Comparison of ENCODE assay signal across 1 cellular context in the genomic region with DNA sequence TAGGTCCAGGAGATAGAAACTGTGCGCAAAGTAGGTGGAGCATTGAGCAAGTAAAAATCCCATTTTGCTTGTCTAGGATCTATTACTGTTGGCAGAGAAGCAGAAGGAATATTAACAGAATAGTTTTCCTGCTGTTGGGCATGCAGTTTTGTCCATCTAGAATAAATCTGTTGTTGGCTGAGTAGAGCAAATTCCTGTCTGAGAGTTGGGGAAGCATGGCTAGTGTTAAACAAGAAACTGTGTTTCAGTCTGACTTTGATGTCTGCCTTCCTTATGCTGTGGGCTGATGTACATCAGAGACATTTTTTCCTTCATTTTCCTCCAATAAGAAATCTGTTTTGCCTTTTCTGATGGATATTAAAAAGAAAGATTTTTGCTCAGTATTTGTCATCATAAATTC.
TF ChIP-seq lines count a peak whose summit lies in the region.

No MANE protein-coding gene starts in this region.

TF ChIP-seq in WTC11, 78 proteins besides CTCF, POLR2A, EP300 and RAD21 (continued from another document):
- TF ChIP-seq ZNF317 (CRISPR knock-in tag; IDR thresholded peaks at IDR 0.05; ENCODE audit: borderline replicate concordance, low read depth) (no peak), IRF2 (CRISPR knock-in tag; IDR thresholded peaks at IDR 0.05; ENCODE audit: borderline replicate concordance, low read depth) (no peak), ZSCAN18 (CRISPR knock-in tag; IDR thresholded peaks at IDR 0.05) (no peak), CBFB (CRISPR knock-in tag; IDR thresholded peaks at IDR 0.05; ENCODE audit: low read depth) (no peak), ZNF425 (CRISPR knock-in tag; conservative IDR thresholded peaks at IDR 0.05) (no peak)
- TF ChIP-seq, protein P1, sequence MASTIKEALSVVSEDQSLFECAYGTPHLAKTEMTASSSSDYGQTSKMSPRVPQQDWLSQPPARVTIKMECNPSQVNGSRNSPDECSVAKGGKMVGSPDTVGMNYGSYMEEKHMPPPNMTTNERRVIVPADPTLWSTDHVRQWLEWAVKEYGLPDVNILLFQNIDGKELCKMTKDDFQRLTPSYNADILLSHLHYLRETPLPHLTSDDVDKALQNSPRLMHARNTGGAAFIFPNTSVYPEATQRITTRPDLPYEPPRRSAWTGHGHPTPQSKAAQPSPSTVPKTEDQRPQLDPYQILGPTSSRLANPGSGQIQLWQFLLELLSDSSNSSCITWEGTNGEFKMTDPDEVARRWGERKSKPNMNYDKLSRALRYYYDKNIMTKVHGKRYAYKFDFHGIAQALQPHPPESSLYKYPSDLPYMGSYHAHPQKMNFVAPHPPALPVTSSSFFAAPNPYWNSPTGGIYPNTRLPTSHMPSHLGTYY (CRISPR knock-in tag; IDR thresholded peaks at IDR 0.05) = no peak
TF ChIP-seq in WTC11: peak in this region for 0.
